Comparison of ENCODE assay signal across 8 cellular contexts in genomic region chrX:17736856-17737706, GRCh38. TPM values are rescaled to one million over a fixed set of nuclear protein-coding genes. Genes with fewer than 3 reads are reported as not detected.
DNase-seq lines count a peak whose midpoint lies in the region; ATAC-seq and TF ChIP-seq lines count a peak whose summit lies in the region.

A gene with protein sequence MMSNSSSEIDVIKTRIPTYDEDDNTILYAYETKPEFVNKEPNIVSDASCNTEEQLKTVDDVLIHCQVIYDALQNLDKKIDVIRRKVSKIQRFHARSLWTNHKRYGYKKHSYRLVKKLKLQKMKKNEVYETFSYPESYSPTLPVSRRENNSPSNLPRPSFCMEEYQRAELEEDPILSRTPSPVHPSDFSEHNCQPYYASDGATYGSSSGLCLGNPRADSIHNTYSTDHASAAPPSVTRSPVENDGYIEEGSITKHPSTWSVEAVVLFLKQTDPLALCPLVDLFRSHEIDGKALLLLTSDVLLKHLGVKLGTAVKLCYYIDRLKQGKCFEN (plus strand): TSS chrX:17737493. CDS start chrX:17744187, 6,694 bp downstream.

- H3K36me3 ChIP-seq in neutrophil, result no peaks in the 10 kb centered on the region

- ATAC-seq in GM21723 (IDR thresholded peaks at IDR 0.05; ENCODE audit: unreplicated experiment), result peak; percentile 70

- peak within 1 kb of the TSS; percentile 68 to 71 for H3K4me3 ChIP-seq in neutrophil (ENCODE audit: low read depth in 1 of 2, low read length in 1 of 2)

- peak within 1 kb of the TSS; percentile 89 for H3K27ac Mint-ChIP-seq in activated naive CD8-positive, alpha-beta T cell

- no peaks in the 10 kb centered on the region for H3K9me3 Mint-ChIP-seq in activated naive CD8-positive, alpha-beta T cell (ENCODE audit: low read depth)

- peaks cover 16 to 20% of the 10 kb centered on the region in 2 experiments for H3K4me1 ChIP-seq in neutrophil (ENCODE audit: control insufficient read depth in 1 of 2, insufficient read depth in 1 of 2, low read depth in 1 of 2, low read length in 1 of 2)

- no peaks in the 10 kb centered on the region for H3K9me3 ChIP-seq in neutrophil

- peaks cover 51% of the 10 kb centered on the region for H3K27me3 ChIP-seq in neutrophil

- TF ChIP-seq CTCF in neutrophil (IDR thresholded peaks at IDR 0.05), result no peak

- H3K4me1 Mint-ChIP-seq in activated naive CD8-positive, alpha-beta T cell (ENCODE audit: low read depth), result peaks cover 38% of the 10 kb centered on the region

- no peaks in the 10 kb centered on the region for H3K27me3 Mint-ChIP-seq in activated naive CD8-positive, alpha-beta T cell

- H3K36me3 Mint-ChIP-seq in activated naive CD8-positive, alpha-beta T cell, result no peaks in the 10 kb centered on the region

- peak within 1 kb of the TSS; percentile 44 for H3K27ac ChIP-seq in neutrophil

- H3K4me3 Mint-ChIP-seq in activated naive CD8-positive, alpha-beta T cell, result peak within 1 kb of the TSS; percentile 88

- DNase-seq in COLO668 (lab: John Stamatoyannopoulos, UW; ENCODE audit: unreplicated experiment) (peak; percentile 96), M059J (ENCODE audit: low read depth) (peak; percentile 97), SK-N-DZ (ENCODE audit: low spot score) (peak; percentile 95), glomerular endothelial cell (ENCODE audit: extremely low read depth, low read depth, low spot score) (peak; percentile 72), stromal cell of bone marrow (ENCODE audit: low read depth) (peak; percentile 89)

RNA-seq across cellular contexts. Expression of the gene that starts here (rescaled TPM):
- 10.3 and 16.7 TPM in 2 replicates for total RNA-seq in M059J (2014; rRNA removed; shearing (Covaris generic))
- 45.5 and 49.0 TPM in 2 replicates for polyA plus RNA-seq in SK-N-DZ (2014; cell fraction: cytosol; rRNA removed)
- polyA plus RNA-seq in SK-N-DZ (2014; cell fraction: nucleus; rRNA removed), result 94.9 and 118 TPM in 2 replicates
- 7.9 and 8.2 TPM in 2 replicates for total RNA-seq in glomerular endothelial cell

Comparison
In these comparisons a context has a peak if more than half of its experiments do, and no peak if none do; other contexts are left out.
1. Peak in every context shown above with its lines: DNase-seq, ATAC-seq, H3K4me3 ChIP-seq and H3K27ac ChIP-seq.